14 cellular contexts compared by ENCODE assay signal in the genomic region with DNA sequence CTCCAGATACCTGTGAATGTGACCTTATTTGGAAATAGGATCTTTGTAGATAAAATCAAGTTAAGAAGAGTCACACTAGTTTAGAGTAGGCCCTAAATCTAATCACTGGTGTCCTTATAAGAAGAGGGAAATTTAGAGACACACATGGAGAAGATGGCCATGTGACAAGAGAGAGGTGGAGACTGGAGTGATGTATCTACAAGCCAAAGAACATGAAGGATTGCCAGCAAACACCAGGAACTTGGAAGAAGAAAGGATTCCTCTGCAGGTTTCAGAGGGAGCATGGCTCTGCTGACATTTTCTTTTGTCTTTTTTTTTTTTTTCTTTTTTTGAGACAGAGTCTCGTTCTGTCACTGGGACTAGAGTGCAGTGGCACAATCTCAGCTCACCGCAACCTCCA. TPM values are rescaled to one million over a fixed set of nuclear protein-coding genes. Genes with fewer than 3 reads are reported as not detected.
DNase-seq lines count a peak whose midpoint lies in the region; ATAC-seq and TF ChIP-seq lines count a peak whose summit lies in the region.
"Had no signal": no experiment of that assay in that cellular context is flagged by ENCODE, and none has a peak within 500 bp of the region (broad histone marks: within the 10 kb centered on the region; RNA-seq: fewer than 3 reads in every experiment).

No MANE protein-coding gene starts in this region.

- H3K4me3 ChIP-seq in effector memory CD4-positive, alpha-beta T cell (ENCODE audit: insufficient read depth, low read depth, low read length, poor library complexity, severe bottlenecking) = no peak overlapping the region
- H3K4me3 ChIP-seq: colonic mucosa had no signal

- TF ChIP-seq CTCF in VCaP (conservative IDR thresholded peaks at IDR 0.05) = no peak

- no peak for DNase-seq in activated T-cell treated with anti-CD3 and anti-CD28 coated beads, Interleukin-2, amount 50 U/mL, for 72 hours
- DNase-seq in activated T-cell treated with anti-CD3 and anti-CD28 coated beads for 4 hours (no peak), nucleus accumbens (lab: John Stamatoyannopoulos, UW) (no peak)
- no peak for DNase-seq in effector memory CD4-positive, alpha-beta T cell
- no peak for DNase-seq in stimulated activated naive CD8-positive, alpha-beta T cell treated with anti-CD3 and anti-CD28 coated beads, Interleukin-15, amount 100 ng/mL, for 72 hours
- DNase-seq in stimulated activated CD4-positive, alpha-beta T cell treated with anti-CD3 and anti-CD28 coated beads, Interleukin-2, amount 100 ng/mL, for 24 hours = no peak
- DNase-seq: activated effector memory CD4-positive, alpha-beta T cell treated with anti-CD3 and anti-CD28 coated beads, Interleukin-2, amount 50 U/mL, for 16 hours; colonic mucosa; NCI-H1436; NCI-H2171 treated with DMSO at 0.1 percent for 48 hours; SW 1271; WERI-Rb-1 had no signal

- no peaks in the 10 kb centered on the region for H3K36me3 ChIP-seq in effector memory CD4-positive, alpha-beta T cell (ENCODE audit: control insufficient read depth, insufficient read depth, low read length)
- H3K36me3 ChIP-seq: colonic mucosa, WERI-Rb-1 had no signal

- H3K4me1 Mint-ChIP-seq in activated T-cell treated with anti-CD3 and anti-CD28 coated beads, Interleukin-2, amount 50 U/mL, for 72 hours (ENCODE audit: low read depth) = peaks cover 99% of the 10 kb centered on the region
- H3K4me1 Mint-ChIP-seq in stimulated activated naive CD8-positive, alpha-beta T cell treated with anti-CD3 and anti-CD28 coated beads, Interleukin-15, amount 100 ng/mL, for 72 hours = peaks cover 99% of the 10 kb centered on the region

- H3K27me3 Mint-ChIP-seq in activated T-cell treated with anti-CD3 and anti-CD28 coated beads, Interleukin-2, amount 50 U/mL, for 72 hours (ENCODE audit: low read depth) = no peaks in the 10 kb centered on the region
- no peaks in the 10 kb centered on the region for H3K27me3 Mint-ChIP-seq in stimulated activated naive CD8-positive, alpha-beta T cell treated with anti-CD3 and anti-CD28 coated beads, Interleukin-15, amount 100 ng/mL, for 72 hours

- no peak for ATAC-seq in activated T-cell treated with anti-CD3 and anti-CD28 coated beads, Interleukin-2, amount 50 U/mL, for 72 hours (replicated peaks in 1 of 2)
- no peak for ATAC-seq in stimulated activated naive CD8-positive, alpha-beta T cell treated with anti-CD3 and anti-CD28 coated beads, Interleukin-15, amount 100 ng/mL, for 72 hours
- no peak for ATAC-seq in GM21576 (IDR thresholded peaks at IDR 0.05; ENCODE audit: unreplicated experiment)

- H3K36me3 Mint-ChIP-seq in activated T-cell treated with anti-CD3 and anti-CD28 coated beads, Interleukin-2, amount 50 U/mL, for 72 hours (ENCODE audit: insufficient read depth in 2 of 2) = peaks cover 0 to 10% of the 10 kb centered on the region in 2 donors

- H3K4me1 ChIP-seq in effector memory CD4-positive, alpha-beta T cell (ENCODE audit: control insufficient read depth, insufficient read depth, low read length, poor library complexity, severe bottlenecking) = peaks cover 77% of the 10 kb centered on the region

- no peaks in the 10 kb centered on the region for H3K27me3 ChIP-seq in effector memory CD4-positive, alpha-beta T cell (replicated peaks; ENCODE audit: control insufficient read depth, insufficient read depth, low read length, poor library complexity, severe bottlenecking)
- H3K27me3 ChIP-seq: colonic mucosa had no signal

- peak overlapping the region; percentile 69; the same call in 1 of the 2 replicates for H3K27ac ChIP-seq in VCaP
- peak overlapping the region; percentile 11 for H3K27ac ChIP-seq in effector memory CD4-positive, alpha-beta T cell (ENCODE audit: insufficient read depth, low read length, poor library complexity, severe bottlenecking)
- H3K27ac ChIP-seq: colonic mucosa, WERI-Rb-1 had no signal

- H3K27ac Mint-ChIP-seq in activated T-cell treated with anti-CD3 and anti-CD28 coated beads, Interleukin-2, amount 50 U/mL, for 72 hours = peak overlapping the region; percentile 94
- H3K27ac Mint-ChIP-seq in stimulated activated naive CD8-positive, alpha-beta T cell treated with anti-CD3 and anti-CD28 coated beads, Interleukin-15, amount 100 ng/mL, for 72 hours = peak overlapping the region; percentile 48 to 93

- no peaks in the 10 kb centered on the region for H3K9me3 ChIP-seq in effector memory CD4-positive, alpha-beta T cell (ENCODE audit: control insufficient read depth, low read length)
- H3K9me3 ChIP-seq: colonic mucosa had no signal

- peaks cover 0 to 4% of the 10 kb centered on the region in 2 donors for H3K9me3 Mint-ChIP-seq in activated T-cell treated with anti-CD3 and anti-CD28 coated beads, Interleukin-2, amount 50 U/mL, for 72 hours
- no peaks in the 10 kb centered on the region for H3K9me3 Mint-ChIP-seq in stimulated activated naive CD8-positive, alpha-beta T cell treated with anti-CD3 and anti-CD28 coated beads, Interleukin-15, amount 100 ng/mL, for 72 hours

- H3K4me3 Mint-ChIP-seq in activated T-cell treated with anti-CD3 and anti-CD28 coated beads, Interleukin-2, amount 50 U/mL, for 72 hours = peak overlapping the region; percentile 8 to 55
- peak overlapping the region; percentile 8 to 69 for H3K4me3 Mint-ChIP-seq in stimulated activated naive CD8-positive, alpha-beta T cell treated with anti-CD3 and anti-CD28 coated beads, Interleukin-15, amount 100 ng/mL, for 72 hours

RNA-seq across cellular contexts. Expression of a gene that starts 20.8 kb away (rescaled TPM):
- total RNA-seq in activated T-cell treated with anti-CD3 and anti-CD28 coated beads, Interleukin-2, amount 50 U/mL, for 72 hours = 10 to 100 TPM; 21.1 to 43.6 TPM
